ENCODE assay signal across 11 cellular contexts in genomic region chr6:156131221-156131903, GRCh38.
DNase-seq lines count a peak whose midpoint lies in the region; ATAC-seq and TF ChIP-seq lines count a peak whose summit lies in the region.
"Had no signal": no experiment of that assay in that cellular context is flagged by ENCODE, and none has a peak within 500 bp of the region (broad histone marks: within the 10 kb centered on the region; RNA-seq: fewer than 3 reads in every experiment).

No MANE protein-coding gene starts in this region.

- no peak overlapping the region for H4K8ac ChIP-seq in neuronal stem cell (ENCODE audit: low read depth, low read length)

- H3K79me1 ChIP-seq in neuronal stem cell (ENCODE audit: low read depth, low read length): no peaks in the 10 kb centered on the region

- no peak for TF ChIP-seq CTCF in GM10266 (IDR thresholded peaks at IDR 0.05; ENCODE audit: control insufficient read depth, insufficient read depth, low read depth, missing control alignments)

- peaks cover 0 to 2% of the 10 kb centered on the region in 2 donors for H3K4me1 ChIP-seq in neuronal stem cell (ENCODE audit: control insufficient read depth in 2 of 2, insufficient read depth in 1 of 2, low read depth in 1 of 2, low read length in 2 of 2)

- no peak overlapping the region for H3K27ac ChIP-seq in neuronal stem cell (replicated peaks; ENCODE audit: low read length)

- no peak overlapping the region for H2BK120ac ChIP-seq in neuronal stem cell (ENCODE audit: low read depth, low read length)

- WGBS in neuronal stem cell (ENCODE audit: extremely low coverage in 2 of 2, insufficient read length in 2 of 2, insufficient replicate concordance in 1 of 2), 2 donors: no CpG with 5 or more reads among the region's 6 CpGs

- no peak overlapping the region for H3K4me2 ChIP-seq in neuronal stem cell (ENCODE audit: insufficient read depth, low read length, poor library complexity, severe bottlenecking)

- H3K4me3 ChIP-seq in neuronal stem cell (ENCODE audit: low read length in 2 of 2): no peak overlapping the region
- H3K4me3 ChIP-seq: MG63 had no signal

- ATAC-seq in GM18519 (IDR thresholded peaks at IDR 0.05; ENCODE audit: low FRiP score, unreplicated experiment): peak; percentile 95
- peak; percentile 99 for ATAC-seq in GM21526 (IDR thresholded peaks at IDR 0.05; ENCODE audit: low FRiP score, unreplicated experiment)
- ATAC-seq in HG03354 (IDR thresholded peaks at IDR 0.05; ENCODE audit: poor library complexity, severe bottlenecking, unreplicated experiment): peak; percentile 99
- ATAC-seq: CD8-positive, alpha-beta T cell had no signal

- no peaks in the 10 kb centered on the region for H3K36me3 ChIP-seq in neuronal stem cell (replicated peaks in 1 of 2; ENCODE audit: control insufficient read depth in 2 of 2, insufficient read depth in 2 of 2, low read length in 2 of 2)
- H3K36me3 ChIP-seq: MG63 had no signal

- DNase-seq in germinal center (ENCODE audit: low spot score) (peak; percentile 3), AML-193 (lab: John Stamatoyannopoulos, UW) (no peak), neuronal stem cell (ENCODE audit: low spot score) (no peak), NCI-H2171 (lab: John Stamatoyannopoulos, UW) (no peak), GM10266 (ENCODE audit: extremely low spot score) (no peak)
- DNase-seq: CD8-positive, alpha-beta T cell; GOT3; MG63 had no signal

- H3K14ac ChIP-seq in neuronal stem cell (ENCODE audit: low read length): no peak overlapping the region

- no peak overlapping the region for H2BK5ac ChIP-seq in neuronal stem cell (ENCODE audit: low read length)

- no peak overlapping the region for H4K91ac ChIP-seq in neuronal stem cell (ENCODE audit: low read depth, low read length, poor library complexity)

- no peak overlapping the region for H3K18ac ChIP-seq in neuronal stem cell (ENCODE audit: low read length)

- H3K23ac ChIP-seq in neuronal stem cell (ENCODE audit: low read depth, low read length, poor library complexity): no peak overlapping the region

- H2BK12ac ChIP-seq in neuronal stem cell (ENCODE audit: low read length): no peak overlapping the region

- H2AK5ac ChIP-seq in neuronal stem cell (ENCODE audit: low read depth, low read length): no peak overlapping the region

- no peak overlapping the region for H3K9ac ChIP-seq in neuronal stem cell (ENCODE audit: low read depth, low read length, poor library complexity)

- H2BK15ac ChIP-seq in neuronal stem cell (ENCODE audit: low read length): no peak overlapping the region

- H3K27me3 ChIP-seq in neuronal stem cell (ENCODE audit: control insufficient read depth in 3 of 3, insufficient read depth in 3 of 3, low read depth in 1 of 3, low read length in 3 of 3): no peaks in the 10 kb centered on the region
- H3K27me3 ChIP-seq: MG63 had no signal

- no peak overlapping the region for H2AFZ ChIP-seq in neuronal stem cell (ENCODE audit: low read length)

- H3K4ac ChIP-seq in neuronal stem cell (ENCODE audit: low read length): no peak overlapping the region

- no peaks in the 10 kb centered on the region for H3K9me3 ChIP-seq in neuronal stem cell (replicated peaks in 1 of 2; ENCODE audit: control insufficient read depth in 2 of 2, insufficient read depth in 1 of 2, low read depth in 1 of 2, low read length in 2 of 2)
- H3K9me3 ChIP-seq: MG63 had no signal
